19 cellular contexts compared by ENCODE assay signal in the genomic region with DNA sequence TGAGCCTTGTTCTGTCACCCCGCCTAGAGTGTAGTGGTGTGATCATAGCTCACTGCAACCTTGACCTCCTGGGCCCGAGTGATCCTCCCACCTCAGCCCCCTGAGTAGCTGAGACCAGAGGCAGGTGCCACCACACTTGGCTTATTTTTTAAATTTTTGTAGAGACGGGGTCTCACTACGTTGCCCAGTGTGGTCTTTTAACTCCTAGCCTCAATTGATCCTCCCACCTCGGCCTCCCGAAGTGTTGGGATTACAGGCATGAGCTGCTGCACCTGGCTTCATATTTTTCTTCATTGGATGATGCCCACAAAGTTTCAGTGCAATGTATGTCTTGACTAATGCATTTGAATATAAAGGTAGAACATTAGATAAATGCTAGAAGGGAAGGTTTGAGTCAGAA.
A peak's percentile ranks its signal among the peaks of the same experiment; 100 is the strongest.
DNase-seq lines count a peak whose midpoint lies in the region; ATAC-seq, FAIRE-seq and TF ChIP-seq lines count a peak whose summit lies in the region.
"Had no signal": no experiment of that assay in that cellular context is flagged by ENCODE, and none has a peak within 500 bp of the region (broad histone marks: within the 10 kb centered on the region; RNA-seq: fewer than 3 reads in every experiment).

No MANE protein-coding gene starts in this region.

- H3K9me3 ChIP-seq in HepG2 (ENCODE audit: low read length) (no peaks in the 10 kb centered on the region), right lobe of liver (no peaks in the 10 kb centered on the region)
- H3K9me3 ChIP-seq: Peyer's patch, SJCRH30 had no signal

- H3K79me2 ChIP-seq in HepG2 (ENCODE audit: insufficient read depth, low read length), result peaks cover 86% of the 10 kb centered on the region

- TF ChIP-seq POLR2A in HepG2 (IDR thresholded peaks at IDR 0.05; ENCODE audit: insufficient read depth in 1 of 2, low read depth in 2 of 2, low read length in 2 of 2), result no peak
- no peak for TF ChIP-seq POLR2A in right lobe of liver (IDR thresholded peaks at IDR 0.05)

- WGBS in HepG2 (ENCODE audit: low lambda C conversion rate), result 95% methylated on average over 6 of the region's 6 CpGs
- WGBS in right lobe of liver (ENCODE audit: insufficient coverage, low coverage, low lambda C conversion rate, missing lambda C conversion rate), result 85% methylated on average over 4 of the region's 6 CpGs

- no peaks in the 10 kb centered on the region for H3K27me3 ChIP-seq in HepG2 (ENCODE audit: control insufficient read depth in 1 of 2, insufficient read depth in 2 of 2, low read length in 2 of 2)
- no peaks in the 10 kb centered on the region for H3K27me3 ChIP-seq in right lobe of liver
- no peaks in the 10 kb centered on the region for H3K27me3 ChIP-seq in layer of hippocampus (ENCODE audit: control insufficient read depth, insufficient read depth, low read length)
- H3K27me3 ChIP-seq: Peyer's patch, SJCRH30 had no signal

- H3K4me2 ChIP-seq in HepG2 (ENCODE audit: low read depth, low read length), result no peak overlapping the region

- H3K4me3 ChIP-seq in HepG2 (replicated peaks in 1 of 3; ENCODE audit: insufficient read depth in 1 of 3, low read depth in 2 of 3, low read length in 3 of 3) (no peak overlapping the region), right lobe of liver (no peak overlapping the region)
- H3K4me3 ChIP-seq: Peyer's patch, SJCRH30 had no signal

- TF ChIP-seq EP300 in HepG2 (IDR thresholded peaks at IDR 0.05; ENCODE audit: low read depth in 2 of 2, low read length in 2 of 2) (no peak), HepG2 (CRISPR knock-in tag; IDR thresholded peaks at IDR 0.05; ENCODE audit: borderline replicate concordance) (no peak)

- no peak overlapping the region for H3K9ac ChIP-seq in HepG2 (ENCODE audit: insufficient read depth, low read depth, low read length)

- H3K36me3 ChIP-seq in HepG2 (replicated peaks in 1 of 2; ENCODE audit: control insufficient read depth in 1 of 2, insufficient read depth in 2 of 2, low read length in 2 of 2) (peaks cover 1 to 8% of the 10 kb centered on the region in 2 experiments; a peak in 4 of 5 replicates), right lobe of liver (no peaks in the 10 kb centered on the region)
- H3K36me3 ChIP-seq: Peyer's patch, SJCRH30 had no signal

- no peak overlapping the region for H3K27ac ChIP-seq in HepG2 (ENCODE audit: extremely low read length, insufficient read depth, low read length)
- no peak overlapping the region for H3K27ac ChIP-seq in right lobe of liver
- peak overlapping the region; percentile 93 for H3K27ac ChIP-seq in caudate nucleus (ENCODE audit: low read depth, low read length)
- peak overlapping the region; percentile 92 for H3K27ac ChIP-seq in layer of hippocampus (ENCODE audit: low read depth, low read length)
- H3K27ac ChIP-seq: C4-2B, Peyer's patch, SJCRH30 had no signal

- no peak for ATAC-seq in HepG2
- ATAC-seq in right lobe of liver, result no peak

- in situ Hi-C loops in HepG2 (cut with HindIII; ENCODE audit: extremely low pct_ligation_motif_present, low pct_unique_long_range_greater_than_20kb), result no loop called here

- no peak for TF ChIP-seq RAD21 in HepG2 (CRISPR knock-in tag; IDR thresholded peaks at IDR 0.05)

- no peak for TF ChIP-seq CTCF in HepG2 (CRISPR knock-in tag; IDR thresholded peaks at IDR 0.05)
- TF ChIP-seq CTCF in right lobe of liver (IDR thresholded peaks at IDR 0.05), result no peak

- H4K20me1 ChIP-seq in HepG2 (ENCODE audit: insufficient read depth, low read length), result no peaks in the 10 kb centered on the region

- CTCF ChIA-PET in HepG2 (lab: Yijun Ruan, JAX; ENCODE audit: low intra/inter-chr PET ratio, low total read pairs), result no interaction called here

- H3K4me1 ChIP-seq in HepG2 (ENCODE audit: insufficient read depth, low read length) (peaks cover 68% of the 10 kb centered on the region), right lobe of liver (no peaks in the 10 kb centered on the region)
- H3K4me1 ChIP-seq: Peyer's patch, SJCRH30 had no signal

- no peak for DNase-seq in HepG2 (ENCODE audit: low spot score)
- DNase-seq in right lobe of liver, result no peak
- no peak for DNase-seq in caudate nucleus (lab: John Stamatoyannopoulos, UW)
- DNase-seq in cortex of kidney (lab: John Stamatoyannopoulos, UW), result no peak
- no peak for DNase-seq in AG20443 (ENCODE audit: low spot score)
- DNase-seq in Kasumi-1 (lab: John Stamatoyannopoulos, UW), result no peak
- DNase-seq: 8988T; CD8-positive, alpha-beta memory T cell; KBM-7; NCI-H1092 treated with DMSO at 0.1 percent for 48 hours; NCI-H1436 treated with DMSO at 0.1 percent for 48 hours; NCI-H1930; NCI-H774; NK-92 treated with Interleukin-12 subunit alpha and Interleukin-12 subunit beta, amount 100 ng/mL, for 24 hours; Peyer's patch; SJCRH30 had no signal

- POLR2A ChIA-PET in HepG2 (lab: Yijun Ruan, JAX), result interaction anchor here (1.0 kb wide), 1 partner anchor 30 kb away, joined by 4 read pairs; no protein-coding TSS in a partner anchor

- no peak overlapping the region for H2AFZ ChIP-seq in HepG2 (ENCODE audit: low read length)

- BruUV-seq in HepG2 (replicated peaks; lab: Mats Ljungman, UMichigan), result no TSS peak

- intact Hi-C loops in HepG2 (cut with micrococcal nuclease; ENCODE audit: unreplicated experiment), result no loop called here
- intact Hi-C loops in right lobe of liver (cut with DNase I), result no loop called here

- no peak for FAIRE-seq in HepG2 (lab: Jason Lieb, UNC)
- FAIRE-seq: G401.6 had no signal

TF ChIP-seq in HepG2, 621 proteins besides CTCF, POLR2A, EP300 and RAD21:
- peak; percentile 90 for TF ChIP-seq ZNF121 (CRISPR knock-in tag; IDR thresholded peaks at IDR 0.05)
- TF ChIP-seq, protein P1, sequence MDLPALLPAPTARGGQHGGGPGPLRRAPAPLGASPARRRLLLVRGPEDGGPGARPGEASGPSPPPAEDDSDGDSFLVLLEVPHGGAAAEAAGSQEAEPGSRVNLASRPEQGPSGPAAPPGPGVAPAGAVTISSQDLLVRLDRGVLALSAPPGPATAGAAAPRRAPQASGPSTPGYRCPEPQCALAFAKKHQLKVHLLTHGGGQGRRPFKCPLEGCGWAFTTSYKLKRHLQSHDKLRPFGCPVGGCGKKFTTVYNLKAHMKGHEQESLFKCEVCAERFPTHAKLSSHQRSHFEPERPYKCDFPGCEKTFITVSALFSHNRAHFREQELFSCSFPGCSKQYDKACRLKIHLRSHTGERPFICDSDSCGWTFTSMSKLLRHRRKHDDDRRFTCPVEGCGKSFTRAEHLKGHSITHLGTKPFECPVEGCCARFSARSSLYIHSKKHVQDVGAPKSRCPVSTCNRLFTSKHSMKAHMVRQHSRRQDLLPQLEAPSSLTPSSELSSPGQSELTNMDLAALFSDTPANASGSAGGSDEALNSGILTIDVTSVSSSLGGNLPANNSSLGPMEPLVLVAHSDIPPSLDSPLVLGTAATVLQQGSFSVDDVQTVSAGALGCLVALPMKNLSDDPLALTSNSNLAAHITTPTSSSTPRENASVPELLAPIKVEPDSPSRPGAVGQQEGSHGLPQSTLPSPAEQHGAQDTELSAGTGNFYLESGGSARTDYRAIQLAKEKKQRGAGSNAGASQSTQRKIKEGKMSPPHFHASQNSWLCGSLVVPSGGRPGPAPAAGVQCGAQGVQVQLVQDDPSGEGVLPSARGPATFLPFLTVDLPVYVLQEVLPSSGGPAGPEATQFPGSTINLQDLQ (CRISPR knock-in tag; IDR thresholded peaks at IDR 0.05), result no peak
- TF ChIP-seq, protein P2, sequence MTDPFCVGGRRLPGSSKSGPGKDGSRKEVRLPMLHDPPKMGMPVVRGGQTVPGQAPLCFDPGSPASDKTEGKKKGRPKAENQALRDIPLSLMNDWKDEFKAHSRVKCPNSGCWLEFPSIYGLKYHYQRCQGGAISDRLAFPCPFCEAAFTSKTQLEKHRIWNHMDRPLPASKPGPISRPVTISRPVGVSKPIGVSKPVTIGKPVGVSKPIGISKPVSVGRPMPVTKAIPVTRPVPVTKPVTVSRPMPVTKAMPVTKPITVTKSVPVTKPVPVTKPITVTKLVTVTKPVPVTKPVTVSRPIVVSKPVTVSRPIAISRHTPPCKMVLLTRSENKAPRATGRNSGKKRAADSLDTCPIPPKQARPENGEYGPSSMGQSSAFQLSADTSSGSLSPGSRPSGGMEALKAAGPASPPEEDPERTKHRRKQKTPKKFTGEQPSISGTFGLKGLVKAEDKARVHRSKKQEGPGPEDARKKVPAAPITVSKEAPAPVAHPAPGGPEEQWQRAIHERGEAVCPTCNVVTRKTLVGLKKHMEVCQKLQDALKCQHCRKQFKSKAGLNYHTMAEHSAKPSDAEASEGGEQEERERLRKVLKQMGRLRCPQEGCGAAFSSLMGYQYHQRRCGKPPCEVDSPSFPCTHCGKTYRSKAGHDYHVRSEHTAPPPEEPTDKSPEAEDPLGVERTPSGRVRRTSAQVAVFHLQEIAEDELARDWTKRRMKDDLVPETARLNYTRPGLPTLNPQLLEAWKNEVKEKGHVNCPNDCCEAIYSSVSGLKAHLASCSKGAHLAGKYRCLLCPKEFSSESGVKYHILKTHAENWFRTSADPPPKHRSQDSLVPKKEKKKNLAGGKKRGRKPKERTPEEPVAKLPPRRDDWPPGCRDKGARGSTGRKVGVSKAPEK (CRISPR knock-in tag; IDR thresholded peaks at IDR 0.05; ENCODE audit: borderline replicate concordance), result 0 out of 2 replicates have a peak, but pooled peaks have one; percentile 36

Comparison
In these comparisons a context has a peak if more than half of its experiments do, and no peak if none do; other contexts are left out.
1. H3K27ac ChIP-seq: peak in caudate nucleus (single experiment) and layer of hippocampus (single experiment); none in HepG2 (single experiment) and right lobe of liver (0 of 3).